In genomic region chr12:6158749-6159148, GRCh38 we compare ENCODE assay signal across 1 cellular context.
TF ChIP-seq lines count a peak whose summit lies in the region.

No MANE protein-coding gene starts in this region.

TF ChIP-seq in H1, 55 proteins besides CTCF, POLR2A, EP300 and RAD21:
- no peak for TF ChIP-seq HDAC6 (IDR thresholded peaks at IDR 0.05; ENCODE audit: low read depth, low read length)
- no peak for TF ChIP-seq KDM4A (IDR thresholded peaks at IDR 0.05; ENCODE audit: low read depth, low read length, severe bottlenecking)
